8 cellular contexts compared by ENCODE assay signal in genomic region chr15:48352474-48353072, GRCh38. TPM values are rescaled to one million over a fixed set of nuclear protein-coding genes. Genes with fewer than 3 reads are reported as not detected.
DNase-seq lines count a peak whose midpoint lies in the region; ATAC-seq and TF ChIP-seq lines count a peak whose summit lies in the region.

No MANE protein-coding gene starts in this region.

- POLR2A ChIA-PET in activated B cell treated with CpG ODN at 0.5 μM for 24 hours (lab: Charles Lee): no interaction called here

- no peak overlapping the region for H3K4me3 ChIP-seq in lung

- CTCF ChIA-PET in activated B cell treated with CpG ODN at 0.5 μM for 24 hours (lab: Charles Lee): interaction anchor here (0.7 to 3.5 kb wide), 10 partner anchors 9 to 1793 kb away, joined by 3 to 23 read pairs (median 4); no protein-coding TSS in a partner anchor

- H3K4me3 Mint-ChIP-seq in activated B cell treated with CpG ODN at 0.5 μM for 24 hours: no peak overlapping the region

- no peak overlapping the region for H3K27ac ChIP-seq in lung (ENCODE audit: low read depth in 1 of 2, low read length in 1 of 2)

- H3K9me3 ChIP-seq in lung (ENCODE audit: control insufficient read depth in 2 of 2, insufficient read depth in 1 of 2, low read length in 1 of 2): no peaks in the 10 kb centered on the region

- no peaks in the 10 kb centered on the region for H3K4me1 ChIP-seq in lung (ENCODE audit: control insufficient read depth in 2 of 2, insufficient read depth in 2 of 2, low read length in 2 of 2)

- H3K4me1 Mint-ChIP-seq in activated B cell treated with CpG ODN at 0.5 μM for 24 hours: peaks cover 2% of the 10 kb centered on the region

- in situ Hi-C loops in GM13977 (cut with MboI; ENCODE audit: low pct_unique_long_range_greater_than_20kb, low sequenced_read_pairs, unreplicated experiment): loop anchor here (25.0 kb wide), 2 partner anchors 460 to 1060 kb away; partner anchors contain the start of genes CEP152 and FGF7

- DNase-seq in A172 (ENCODE audit: low spot score) (peak; percentile 70), GM13977 (ENCODE audit: low spot score) (peak; percentile 49), NCI-H345 (lab: John Stamatoyannopoulos, UW) (peak; percentile 68), activated B cell treated with CpG ODN at 0.5 μM for 24 hours (no peak), dermis blood vessel endothelial cell (peak; percentile 82), lung (ENCODE audit: low spot score) (peak; percentile 46)
- DNase-seq in stimulated activated CD8-positive, alpha-beta memory T cell treated with anti-CD3 and anti-CD28 coated beads, Interleukin-7, amount 100 ng/mL, for 4 hours (ENCODE audit: low read depth in 2 of 2): peak; percentile 17 to 24

- 4 to 7% methylated on average over 6 of the region's 6 CpGs for WGBS in lung, 2 donors

- H3K27me3 ChIP-seq in lung (ENCODE audit: control insufficient read depth, insufficient read depth): no peaks in the 10 kb centered on the region

- ATAC-seq in HG03135 (IDR thresholded peaks at IDR 0.05; ENCODE audit: unreplicated experiment): peak; percentile 85
- peak; percentile 77 for ATAC-seq in activated B cell treated with CpG ODN at 0.5 μM for 24 hours (ENCODE audit: low read depth)
- no peak for ATAC-seq in lung (ENCODE audit: insufficient read depth, low FRiP score)

- intact Hi-C loops in activated B cell treated with CpG ODN at 0.5 μM for 24 hours (cut with micrococcal nuclease): loop anchor here (1.0 to 5.0 kb wide), 6 partner anchors 15 to 880 kb away; partner anchors contain the start of gene CEP152

- no peaks in the 10 kb centered on the region for H3K9me3 Mint-ChIP-seq in activated B cell treated with CpG ODN at 0.5 μM for 24 hours

- no peak overlapping the region for H3K27ac Mint-ChIP-seq in activated B cell treated with CpG ODN at 0.5 μM for 24 hours

- peak; percentile 86 for TF ChIP-seq CTCF in GM13977 (IDR thresholded peaks at IDR 0.05; ENCODE audit: extremely low read depth, insufficient read depth, missing control alignments)
- TF ChIP-seq CTCF in activated B cell treated with CpG ODN at 0.5 μM for 24 hours (IDR thresholded peaks at IDR 0.05): peak; percentile 97
- TF ChIP-seq CTCF in lung (IDR thresholded peaks at IDR 0.05; ENCODE audit: control extremely low read depth, extremely low read depth): peak; percentile 59

- H3K36me3 Mint-ChIP-seq in activated B cell treated with CpG ODN at 0.5 μM for 24 hours (ENCODE audit: low read depth): no peaks in the 10 kb centered on the region

- H3K36me3 ChIP-seq in lung (ENCODE audit: control insufficient read depth in 2 of 2, insufficient read depth in 2 of 2, low read length in 2 of 2): no peaks in the 10 kb centered on the region

- H3K27me3 Mint-ChIP-seq in activated B cell treated with CpG ODN at 0.5 μM for 24 hours: no peaks in the 10 kb centered on the region

RNA-seq across cellular contexts. Expression of gene DUT, which starts 21.3 kb away (rescaled TPM):
- 125 and 148 TPM in 2 replicates for total RNA-seq in A172 (2014; rRNA removed; shearing (Covaris generic))
- total RNA-seq in activated B cell treated with CpG ODN at 0.5 μM for 24 hours (75.7 and 81.6 TPM in 2 replicates), dermis blood vessel endothelial cell (49.8 and 58.4 TPM in 2 replicates), lung (10 to 100 TPM; 71.8 to 74.0 TPM)
- polyA plus RNA-seq in lung: 10 to 100 TPM; 40.7 to 67.8 TPM
